17 cellular contexts compared by ENCODE assay signal in genomic region chr19:30689474-30689873, GRCh38.
"Had no signal": no experiment of that assay in that cellular context is flagged by ENCODE, and none has a peak within 500 bp of the region (broad histone marks: within the 10 kb centered on the region; RNA-seq: fewer than 3 reads in every experiment).

No MANE protein-coding gene starts in this region.

- DNase-seq: activated CD4-positive, alpha-beta T cell treated with anti-CD3 and anti-CD28 coated beads, Interleukin-2, amount 10 ng/mL, durations not matched to agents 24 days and 14 days; activated CD8-positive, alpha-beta T cell treated with anti-CD3 and anti-CD28 coated beads for 36 hours; activated naive CD4-positive, alpha-beta T cell treated with anti-CD3 and anti-CD28 coated beads, Interleukin-2, amount 10 ng/mL, durations not matched to agents 7 days and 5 days; activated naive CD8-positive, alpha-beta T cell treated with anti-CD3 and anti-CD28 coated beads, Interleukin-2, amount 50 U/mL, for 24 hours; activated T-cell treated with anti-CD3 and anti-CD28 coated beads, Interleukin-2, amount 50 U/mL, for 24 hours; anterior cingulate cortex; effector CD8-positive, alpha-beta T cell; esophagus squamous epithelium; left ventricle myocardium superior; psoas muscle; right cardiac atrium; small intestine; stimulated activated CD4-positive, alpha-beta T cell treated with anti-CD3 and anti-CD28 coated beads, Interleukin-4, amount 100 ng/mL, for 1 hour; stomach; trophoblast cell had no signal

- H3K4me3 Mint-ChIP-seq: activated CD4-positive, alpha-beta T cell treated with anti-CD3 and anti-CD28 coated beads, Interleukin-2, amount 10 ng/mL, durations not matched to agents 24 days and 14 days; activated CD8-positive, alpha-beta T cell treated with anti-CD3 and anti-CD28 coated beads for 36 hours; activated naive CD4-positive, alpha-beta T cell treated with anti-CD3 and anti-CD28 coated beads, Interleukin-2, amount 10 ng/mL, durations not matched to agents 7 days and 5 days; activated naive CD8-positive, alpha-beta T cell treated with anti-CD3 and anti-CD28 coated beads, Interleukin-2, amount 50 U/mL, for 24 hours; activated T-cell treated with anti-CD3 and anti-CD28 coated beads, Interleukin-2, amount 50 U/mL, for 24 hours had no signal

- H3K36me3 ChIP-seq: breast epithelium, esophagus squamous epithelium, stomach had no signal

- H3K9me3 ChIP-seq: breast epithelium, esophagus squamous epithelium, psoas muscle, stomach had no signal

- H3K36me3 Mint-ChIP-seq: activated naive CD4-positive, alpha-beta T cell treated with anti-CD3 and anti-CD28 coated beads, Interleukin-2, amount 10 ng/mL, durations not matched to agents 7 days and 5 days had no signal

- H3K4me1 Mint-ChIP-seq: activated naive CD4-positive, alpha-beta T cell treated with anti-CD3 and anti-CD28 coated beads, Interleukin-2, amount 10 ng/mL, durations not matched to agents 7 days and 5 days; activated naive CD8-positive, alpha-beta T cell treated with anti-CD3 and anti-CD28 coated beads, Interleukin-2, amount 50 U/mL, for 24 hours had no signal

- H3K27ac ChIP-seq: breast epithelium, esophagus squamous epithelium, psoas muscle, stomach had no signal

- ATAC-seq: activated CD8-positive, alpha-beta T cell treated with anti-CD3 and anti-CD28 coated beads for 36 hours; activated naive CD8-positive, alpha-beta T cell treated with anti-CD3 and anti-CD28 coated beads, Interleukin-2, amount 50 U/mL, for 24 hours; left ventricle myocardium superior; psoas muscle; right cardiac atrium had no signal

- H3K4me3 ChIP-seq: breast epithelium, esophagus squamous epithelium, psoas muscle, stomach had no signal

- H3K27ac Mint-ChIP-seq: activated CD4-positive, alpha-beta T cell treated with anti-CD3 and anti-CD28 coated beads, Interleukin-2, amount 10 ng/mL, durations not matched to agents 24 days and 14 days; activated CD8-positive, alpha-beta T cell treated with anti-CD3 and anti-CD28 coated beads for 36 hours; activated naive CD4-positive, alpha-beta T cell treated with anti-CD3 and anti-CD28 coated beads, Interleukin-2, amount 10 ng/mL, durations not matched to agents 7 days and 5 days; activated naive CD8-positive, alpha-beta T cell treated with anti-CD3 and anti-CD28 coated beads, Interleukin-2, amount 50 U/mL, for 24 hours; activated T-cell treated with anti-CD3 and anti-CD28 coated beads, Interleukin-2, amount 50 U/mL, for 24 hours; activated T-helper 2 cell treated with anti-CD3 and anti-CD28 coated beads, Interferon-gamma antibody, Interleukin-2, Interleukin-4, amounts not matched to agents 10 μg/mL and 5 μg/mL and 100 μg/mL, durations not matched to agents 14 hours and 24 hours and 36 hours had no signal

- H3K9me3 Mint-ChIP-seq: activated CD4-positive, alpha-beta T cell treated with anti-CD3 and anti-CD28 coated beads, Interleukin-2, amount 10 ng/mL, durations not matched to agents 24 days and 14 days; activated CD8-positive, alpha-beta T cell treated with anti-CD3 and anti-CD28 coated beads for 36 hours; activated naive CD4-positive, alpha-beta T cell treated with anti-CD3 and anti-CD28 coated beads, Interleukin-2, amount 10 ng/mL, durations not matched to agents 7 days and 5 days; activated naive CD8-positive, alpha-beta T cell treated with anti-CD3 and anti-CD28 coated beads, Interleukin-2, amount 50 U/mL, for 24 hours; activated T-cell treated with anti-CD3 and anti-CD28 coated beads, Interleukin-2, amount 50 U/mL, for 24 hours; activated T-helper 2 cell treated with anti-CD3 and anti-CD28 coated beads, Interferon-gamma antibody, Interleukin-2, Interleukin-4, amounts not matched to agents 10 μg/mL and 5 μg/mL and 100 μg/mL, durations not matched to agents 14 hours and 24 hours and 36 hours had no signal
